ENCODE assay signal across 20 cellular contexts in the genomic region with DNA sequence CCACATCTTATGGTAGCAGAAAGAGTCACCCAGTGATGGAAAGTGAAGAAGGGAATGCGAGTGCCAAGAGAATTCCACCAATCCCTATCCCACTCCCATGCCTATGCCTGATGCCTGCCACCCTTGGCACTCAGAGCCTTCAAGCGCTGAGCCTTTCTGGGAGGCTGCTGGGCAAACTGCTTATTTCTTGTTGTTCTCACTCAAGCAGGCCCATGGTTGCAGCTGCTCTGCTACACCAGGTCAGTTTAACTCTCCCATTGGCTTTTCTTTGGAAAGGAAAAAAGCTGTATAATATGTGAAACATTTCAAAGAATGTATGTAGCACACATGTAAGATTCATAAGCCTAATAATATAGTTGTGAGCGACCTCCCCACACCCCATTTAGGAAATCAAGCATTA. TPM values are rescaled to one million over a fixed set of nuclear protein-coding genes. Genes with fewer than 3 reads are reported as not detected.
DNase-seq lines count a peak whose midpoint lies in the region; ATAC-seq, FAIRE-seq and TF ChIP-seq lines count a peak whose summit lies in the region.
"Had no signal": no experiment of that assay in that cellular context is flagged by ENCODE, and none has a peak within 500 bp of the region (broad histone marks: within the 10 kb centered on the region; RNA-seq: fewer than 3 reads in every experiment).

No MANE protein-coding gene starts in this region.

- H3K27me3 ChIP-seq in K562 (ENCODE audit: control insufficient read depth in 2 of 2, insufficient read depth in 2 of 2, low read length in 2 of 2): no peaks in the 10 kb centered on the region
- H3K27me3 ChIP-seq in spleen (replicated peaks in 1 of 7): no peaks in the 10 kb centered on the region

- peaks cover 41% of the 10 kb centered on the region for H3K36me3 ChIP-seq in K562 (ENCODE audit: control insufficient read depth, insufficient read depth, low read length)
- H3K36me3 ChIP-seq in spleen: peaks cover 0 to 48% (median 7%) of the 10 kb centered on the region in 6 donors

- FAIRE-seq in K562 (lab: Jason Lieb, UNC): no peak
- FAIRE-seq: A549, H1 had no signal

- CTCF ChIA-PET in activated CD4-positive, alpha-beta memory T cell treated with anti-CD3 and anti-CD28 coated beads, Interleukin-2, amount 10 ng/mL, durations not matched to agents 7 days and 5 days (lab: Charles Lee): no interaction called here
- CTCF ChIA-PET in activated CD4-positive, alpha-beta memory T cell treated with anti-CD3 and anti-CD28 coated beads for 36 hours (lab: Charles Lee): no interaction called here
- CTCF ChIA-PET in K562 (lab: Yijun Ruan, JAX; ENCODE audit: low intra/inter-chr PET ratio): no interaction called here

- H3K9me3 ChIP-seq in K562 (replicated peaks; ENCODE audit: control insufficient read depth, insufficient read depth, low read depth, low read length) (no peaks in the 10 kb centered on the region), spleen (no peaks in the 10 kb centered on the region)
- H3K9me3 ChIP-seq: A549 had no signal

- H3K4me1 ChIP-seq in K562 (replicated peaks in 1 of 2; ENCODE audit: control insufficient read depth in 2 of 2, insufficient read depth in 2 of 2, low read length in 2 of 2): peaks cover 0 to 3% of the 10 kb centered on the region in 2 experiments; a peak in 2 of 5 replicates
- H3K4me1 ChIP-seq in spleen: peaks cover 7 to 17% (median 10%) of the 10 kb centered on the region in 6 donors

- no peak for TF ChIP-seq EP300 in K562 (IDR thresholded peaks at IDR 0.05; ENCODE audit: low read length)

- TF ChIP-seq POLR2A in K562 (conservative IDR thresholded peaks at IDR 0.05) (no peak), spleen (IDR thresholded peaks at IDR 0.05) (no peak)

- H3K4me2 ChIP-seq in K562 (ENCODE audit: insufficient read depth, low read length): no peak overlapping the region
- H3K4me2 ChIP-seq: A549 had no signal

- no peaks in the 10 kb centered on the region for H3K9me1 ChIP-seq in K562 (ENCODE audit: control insufficient read depth, insufficient read depth, low read length)

- H3K9ac ChIP-seq in K562 (ENCODE audit: insufficient read depth in 1 of 2, low read depth in 2 of 2, low read length in 2 of 2): no peak overlapping the region

- WGBS in K562 (ENCODE audit: insufficient coverage, low coverage, missing lambda C conversion rate): 75% methylated on average over 3 of the region's 3 CpGs
- 94 to 100% (median 97%) methylated on average over 3 of the region's 3 CpGs for WGBS in spleen, 5 donors

- no TSS peak for BruUV-seq in K562 (replicated peaks; lab: Mats Ljungman, UMichigan)

- H3K27ac ChIP-seq in K562 (ENCODE audit: extremely low read depth, low read depth, low read length): no peak overlapping the region
- no peak overlapping the region for H3K27ac ChIP-seq in spleen
- H3K27ac ChIP-seq: 22Rv1, A549, C4-2B had no signal

- POLR2A ChIA-PET in activated CD4-positive, alpha-beta memory T cell treated with anti-CD3 and anti-CD28 coated beads, Interleukin-2, amount 10 ng/mL, durations not matched to agents 7 days and 5 days (lab: Charles Lee): no interaction called here
- POLR2A ChIA-PET in activated CD4-positive, alpha-beta memory T cell treated with anti-CD3 and anti-CD28 coated beads for 36 hours (lab: Charles Lee): no interaction called here
- POLR2A ChIA-PET in K562 (lab: Yijun Ruan, JAX): interaction anchor here (0.8 to 3.3 kb wide), 6 partner anchors 10 to 34 kb away, joined by 3 to 18 read pairs (median 4); no protein-coding TSS in a partner anchor

- peaks cover 4% of the 10 kb centered on the region for H3K4me1 Mint-ChIP-seq in activated CD4-positive, alpha-beta memory T cell treated with anti-CD3 and anti-CD28 coated beads, Interleukin-2, amount 10 ng/mL, durations not matched to agents 7 days and 5 days
- H3K4me1 Mint-ChIP-seq in activated CD4-positive, alpha-beta memory T cell treated with anti-CD3 and anti-CD28 coated beads for 36 hours (ENCODE audit: low read depth): peaks cover 2% of the 10 kb centered on the region

- H3K36me3 Mint-ChIP-seq in activated CD4-positive, alpha-beta memory T cell treated with anti-CD3 and anti-CD28 coated beads, Interleukin-2, amount 10 ng/mL, durations not matched to agents 7 days and 5 days (ENCODE audit: low read depth): peaks cover 18% of the 10 kb centered on the region
- peaks cover 9% of the 10 kb centered on the region for H3K36me3 Mint-ChIP-seq in activated CD4-positive, alpha-beta memory T cell treated with anti-CD3 and anti-CD28 coated beads for 36 hours

- no peak overlapping the region for H3K4me3 Mint-ChIP-seq in activated CD4-positive, alpha-beta memory T cell treated with anti-CD3 and anti-CD28 coated beads, Interleukin-2, amount 10 ng/mL, durations not matched to agents 7 days and 5 days
- H3K4me3 Mint-ChIP-seq in activated CD4-positive, alpha-beta memory T cell treated with anti-CD3 and anti-CD28 coated beads for 36 hours: no peak overlapping the region
- H3K4me3 Mint-ChIP-seq: CD4-positive, alpha-beta memory T cell; H9 had no signal

- no peak overlapping the region for H2AFZ ChIP-seq in K562 (ENCODE audit: low read depth, low read length)

- DNase-seq in activated CD4-positive, alpha-beta memory T cell treated with anti-CD3 and anti-CD28 coated beads, Interleukin-2, amount 10 ng/mL, durations not matched to agents 7 days and 5 days: peak; percentile 7
- no peak for DNase-seq in activated CD4-positive, alpha-beta memory T cell treated with anti-CD3 and anti-CD28 coated beads for 36 hours
- DNase-seq in K562 (ENCODE audit: extremely low read depth in 1 of 4, low spot score in 3 of 4): no peak
- DNase-seq in iPS-NIHi7 (ENCODE audit: extremely low spot score): peak; percentile 4
- peak; percentile 54 for DNase-seq in spleen
- DNase-seq in stimulated activated CD4-positive, alpha-beta T cell treated with anti-CD3 and anti-CD28 coated beads, Interleukin-4, amount 100 ng/mL, for 4 hours: no peak
- no peak for DNase-seq in DMS153 treated with DMSO at 0.1 percent for 48 hours (lab: John Stamatoyannopoulos, UW; ENCODE audit: unreplicated experiment)
- DNase-seq: AML-193; CD4-positive, alpha-beta memory T cell; DMS153; DMS79 treated with DMSO at 0.1 percent for 48 hours; GF-D8; H9 had no signal

- no peak for ATAC-seq in K562
- ATAC-seq in HG03354 (IDR thresholded peaks at IDR 0.05; ENCODE audit: poor library complexity, severe bottlenecking, unreplicated experiment): no peak
- ATAC-seq: A549 had no signal

- TF ChIP-seq CTCF in K562 (IDR thresholded peaks at IDR 0.05 in 2 of 3, conservative IDR thresholded peaks at IDR 0.05 in 1 of 3; ENCODE audit: insufficient read depth in 2 of 3, low read depth in 1 of 3, low read length in 3 of 3) (no peak), spleen (IDR thresholded peaks at IDR 0.05 in 8 of 11, conservative IDR thresholded peaks at IDR 0.05 in 3 of 11) (no peak)

- no peaks in the 10 kb centered on the region for H3K27me3 Mint-ChIP-seq in activated CD4-positive, alpha-beta memory T cell treated with anti-CD3 and anti-CD28 coated beads, Interleukin-2, amount 10 ng/mL, durations not matched to agents 7 days and 5 days
- no peaks in the 10 kb centered on the region for H3K27me3 Mint-ChIP-seq in activated CD4-positive, alpha-beta memory T cell treated with anti-CD3 and anti-CD28 coated beads for 36 hours
- H3K27me3 Mint-ChIP-seq: CD4-positive, alpha-beta memory T cell had no signal

- no peak overlapping the region for H3K4me3 ChIP-seq in K562
- H3K4me3 ChIP-seq in spleen: no peak overlapping the region
- H3K4me3 ChIP-seq: A549 had no signal

- H3K79me2 ChIP-seq in K562 (ENCODE audit: control insufficient read depth, insufficient read depth, low read length): 0 out of 3 replicates have a peak, but pooled peaks cover 3% of the 10 kb centered on the region

- H4K20me1 ChIP-seq in K562 (replicated peaks; ENCODE audit: control insufficient read depth, insufficient read depth, low read length): peaks cover 6% of the 10 kb centered on the region

- TF ChIP-seq RAD21 in K562 (CRISPR knock-in tag; conservative IDR thresholded peaks at IDR 0.05 in 1 of 2, IDR thresholded peaks at IDR 0.05 in 1 of 2): no peak

- H3K27ac Mint-ChIP-seq in activated CD4-positive, alpha-beta memory T cell treated with anti-CD3 and anti-CD28 coated beads, Interleukin-2, amount 10 ng/mL, durations not matched to agents 7 days and 5 days: no peak overlapping the region
- no peak overlapping the region for H3K27ac Mint-ChIP-seq in activated CD4-positive, alpha-beta memory T cell treated with anti-CD3 and anti-CD28 coated beads for 36 hours

- H3K9me3 Mint-ChIP-seq in activated CD4-positive, alpha-beta memory T cell treated with anti-CD3 and anti-CD28 coated beads, Interleukin-2, amount 10 ng/mL, durations not matched to agents 7 days and 5 days: no peaks in the 10 kb centered on the region
- H3K9me3 Mint-ChIP-seq in activated CD4-positive, alpha-beta memory T cell treated with anti-CD3 and anti-CD28 coated beads for 36 hours: no peaks in the 10 kb centered on the region
- H3K9me3 Mint-ChIP-seq: CD4-positive, alpha-beta memory T cell had no signal

- intact Hi-C loops in activated CD4-positive, alpha-beta memory T cell treated with anti-CD3 and anti-CD28 coated beads for 36 hours (cut with micrococcal nuclease): no loop called here
- intact Hi-C loops in K562 (cut with micrococcal nuclease) (no loop called here), spleen (cut with DNase I; ENCODE audit: low total_unique reads) (no loop called here)

- in situ Hi-C loops in K562 (cut with MboI): no loop called here

RNA-seq across cellular contexts. Expression of gene DGCR2, which starts 41.4 kb away (rescaled TPM):
- 10 to 100 TPM; 29.7 to 30.8 TPM for total RNA-seq in activated CD4-positive, alpha-beta memory T cell treated with anti-CD3 and anti-CD28 coated beads, Interleukin-2, amount 10 ng/mL, durations not matched to agents 7 days and 5 days
- total RNA-seq in activated CD4-positive, alpha-beta memory T cell treated with anti-CD3 and anti-CD28 coated beads for 36 hours: 10 to 100 TPM; 17.4 to 17.6 TPM
- total RNA-seq in K562 (2011; cell fraction: chromatin; rRNA removed; ENCODE audit: low replicate concordance): 104 and 237 TPM in 2 replicates
- total RNA-seq in K562 (2011; cell fraction: nucleolus; rRNA removed): 233 and 250 TPM in 2 replicates
- total RNA-seq in K562 (2011; cell fraction: nucleoplasm; rRNA removed): 163 and 192 TPM in 2 replicates
- total RNA-seq in K562 (2014; rRNA removed) (62.9 and 79.7 TPM in 2 replicates), K562 (2014; rRNA removed; fragmentation: Illumina TruSeq; extraction: Trizol) (25.0 and 31.7 TPM in 2 replicates), K562 (2015; rRNA removed; fragmentation: Illumina TruSeq; extraction: Trizol) (52.2 and 56.7 TPM in 2 replicates), K562 (2021) (101 and 103 TPM in 2 replicates), spleen (10 to 100 TPM; 40.4 to 60.7 (median 51.3) TPM)
- polyA plus RNA-seq in K562 (2011; rRNA removed) (45.6 and 65.3 TPM in 2 replicates), K562 (2014; fragmentation: Illumina TruSeq; extraction: Trizol) (56.7 and 59.7 TPM in 2 replicates), K562 (2014; fragmentation: Nextera tagmentation; extraction: Ambion mirVana) (under 1 TPM; 0.69 to 0.70 TPM), K562 (2014; rRNA removed) (54.1 and 56.4 TPM in 2 replicates), spleen (10 to 100 TPM in 2 of 3 donors, 1 to 10 TPM in 1; 9.5 to 26.0 (median 11.8) TPM)
- 87.9 and 92.8 TPM in 2 replicates for polyA plus RNA-seq in K562 (2011; cell fraction: cytosol; rRNA removed)
- polyA plus RNA-seq in K562 (2011; cell fraction: nucleus; rRNA removed): 96.5 and 99.6 TPM in 2 replicates
- 68.2 and 87.4 TPM in 2 replicates for polyA plus RNA-seq in K562 (2012)
- polyA minus RNA-seq in K562 (2011; rRNA and poly(A)+ RNA removed): 59.4 and 60.5 TPM in 2 replicates
- polyA minus RNA-seq in K562 (2011; cell fraction: cytosol; rRNA and poly(A)+ RNA removed): 76.8 and 101 TPM in 2 replicates
- 59.6 and 106 TPM in 2 replicates for polyA minus RNA-seq in K562 (2011; cell fraction: nucleus; rRNA and poly(A)+ RNA removed)

RNA-seq across cellular contexts. Expression of gene TSSK2, which starts 50.3 kb away (rescaled TPM):
- total RNA-seq in activated CD4-positive, alpha-beta memory T cell treated with anti-CD3 and anti-CD28 coated beads, Interleukin-2, amount 10 ng/mL, durations not matched to agents 7 days and 5 days: not detected
- not detected for total RNA-seq in activated CD4-positive, alpha-beta memory T cell treated with anti-CD3 and anti-CD28 coated beads for 36 hours
- 0.21 TPM in 1 of 2 replicates, not detected in the other for total RNA-seq in K562 (2011; cell fraction: chromatin; rRNA removed; ENCODE audit: low replicate concordance)
- not detected in 2 replicates for total RNA-seq in K562 (2011; cell fraction: nucleolus; rRNA removed)
- 0.22 TPM in 1 of 2 replicates, not detected in the other for total RNA-seq in K562 (2011; cell fraction: nucleoplasm; rRNA removed)
- not detected in 2 replicates for total RNA-seq in K562 (2014; rRNA removed)
- not detected in 2 replicates for total RNA-seq in K562 (2014; rRNA removed; fragmentation: Illumina TruSeq; extraction: Trizol)
- total RNA-seq in K562 (2015; rRNA removed; fragmentation: Illumina TruSeq; extraction: Trizol): not detected in 2 replicates
- not detected in 2 replicates for total RNA-seq in K562 (2021)
- not detected in 2 replicates for polyA plus RNA-seq in K562 (2011; rRNA removed)
- 0.04 TPM in 1 of 2 replicates, not detected in the other for polyA plus RNA-seq in K562 (2011; cell fraction: cytosol; rRNA removed)
- 0.10 TPM in 1 of 2 replicates, not detected in the other for polyA plus RNA-seq in K562 (2011; cell fraction: nucleus; rRNA removed)
- polyA plus RNA-seq in K562 (2012): not detected in 2 replicates
- not detected in 2 replicates for polyA plus RNA-seq in K562 (2014; fragmentation: Illumina TruSeq; extraction: Trizol)
- not detected for polyA plus RNA-seq in K562 (2014; fragmentation: Nextera tagmentation; extraction: Ambion mirVana)
- polyA plus RNA-seq in K562 (2014; rRNA removed): 0.04 TPM in 1 of 2 replicates, not detected in the other
- not detected in 2 replicates for polyA minus RNA-seq in K562 (2011; rRNA and poly(A)+ RNA removed)
- polyA minus RNA-seq in K562 (2011; cell fraction: cytosol; rRNA and poly(A)+ RNA removed): not detected in 2 replicates
- not detected in 2 replicates for polyA minus RNA-seq in K562 (2011; cell fraction: nucleus; rRNA and poly(A)+ RNA removed)
- not detected for total RNA-seq in spleen
- polyA plus RNA-seq in spleen: under 1 TPM in 2 of 3 donors, not detected in 1; 0.03 to 0.06 TPM
- total RNA-seq: CD4-positive, alpha-beta memory T cell; H1; H9; HT-29 had no signal
- polyA plus RNA-seq: A549; BJ; CD4-positive, alpha-beta memory T cell; H1 had no signal

Comparison
In these comparisons a context has a peak if more than half of its experiments do, and no peak if none do; other contexts are left out.
1. DNase-seq: peak in activated CD4-positive, alpha-beta memory T cell treated with anti-CD3 and anti-CD28 coated beads, Interleukin-2, amount 10 ng/mL, durations not matched to agents 7 days and 5 days (single experiment), iPS-NIHi7 (single experiment) and spleen (single experiment); none in activated CD4-positive, alpha-beta memory T cell treated with anti-CD3 and anti-CD28 coated beads for 36 hours (single experiment), K562 (0 of 4), stimulated activated CD4-positive, alpha-beta T cell treated with anti-CD3 and anti-CD28 coated beads, Interleukin-4, amount 100 ng/mL, for 4 hours (0 of 2) and DMS153 treated with DMSO at 0.1 percent for 48 hours (single experiment).